ENCODE assay signal across 8 cellular contexts in the genomic region with DNA sequence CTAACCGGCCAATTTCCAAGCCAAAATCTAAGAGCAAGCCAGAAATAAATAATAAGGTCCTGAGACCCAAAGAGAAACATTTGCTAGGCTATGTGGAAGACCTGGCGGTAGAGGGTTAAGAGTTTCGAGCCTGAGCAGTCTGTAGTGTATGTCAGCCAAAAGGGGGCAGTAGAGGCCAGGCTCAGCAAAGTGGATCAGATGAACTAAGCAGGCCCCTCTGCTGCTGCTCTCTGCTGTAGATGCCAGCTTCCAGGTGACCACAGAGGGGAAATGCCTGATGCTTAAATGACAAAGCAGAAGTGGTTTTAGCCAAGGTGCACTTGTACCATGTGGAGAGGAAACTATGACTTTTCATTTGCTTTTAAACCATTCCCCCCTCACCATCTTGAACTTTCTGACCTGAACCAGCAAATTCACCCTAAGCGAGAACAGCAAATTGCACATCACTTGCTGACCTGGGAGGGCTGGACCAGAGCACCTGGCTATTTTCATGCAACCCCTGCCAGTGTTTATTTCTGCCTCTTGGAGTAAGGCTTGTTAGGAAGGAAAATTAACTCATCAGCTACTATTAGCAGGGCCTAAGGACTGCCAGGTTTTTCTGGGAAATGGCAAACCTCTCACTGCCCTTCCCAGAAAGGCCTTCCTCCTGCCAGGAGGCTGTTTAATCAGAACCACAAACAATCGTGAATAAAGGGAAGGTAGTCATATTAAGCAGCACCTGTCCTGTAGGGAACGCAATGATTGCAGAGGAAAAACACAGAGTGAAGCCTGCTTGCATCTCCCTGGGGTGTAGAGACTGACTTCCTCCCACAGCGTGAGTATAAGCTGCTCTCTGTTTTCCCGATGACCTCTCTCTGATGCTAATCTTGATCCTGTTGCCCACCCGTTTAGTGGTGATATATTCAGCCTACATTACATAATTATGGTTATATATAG.
A peak's percentile ranks its signal among the peaks of the same experiment; 100 is the strongest.
DNase-seq lines count a peak whose midpoint lies in the region; ATAC-seq and TF ChIP-seq lines count a peak whose summit lies in the region.

No MANE protein-coding gene starts in this region.

- no peaks in the 10 kb centered on the region for H3K36me3 Mint-ChIP-seq in activated naive CD8-positive, alpha-beta T cell treated with anti-CD3 and anti-CD28 coated beads for 36 hours
- H3K36me3 Mint-ChIP-seq in type B pancreatic cell = no peaks in the 10 kb centered on the region

- H3K27me3 Mint-ChIP-seq in activated naive CD8-positive, alpha-beta T cell treated with anti-CD3 and anti-CD28 coated beads for 36 hours = no peaks in the 10 kb centered on the region
- no peaks in the 10 kb centered on the region for H3K27me3 Mint-ChIP-seq in type B pancreatic cell

- no peak overlapping the region for H3K27ac ChIP-seq in iPS-20b (ENCODE audit: low read length)

- H3K4me3 ChIP-seq in iPS-20b (ENCODE audit: low read length) = no peak overlapping the region

- no peaks in the 10 kb centered on the region for H3K36me3 ChIP-seq in iPS-20b (ENCODE audit: insufficient read depth, low read depth, low read length)

- peaks cover 10% of the 10 kb centered on the region; the same call in 1 of the 2 replicates for H3K4me1 ChIP-seq in iPS-20b (ENCODE audit: insufficient read depth, low read length)

- H3K27ac Mint-ChIP-seq in activated naive CD8-positive, alpha-beta T cell treated with anti-CD3 and anti-CD28 coated beads for 36 hours = no peak overlapping the region
- H3K27ac Mint-ChIP-seq in type B pancreatic cell = no peak overlapping the region

- H3K4me3 Mint-ChIP-seq in activated naive CD8-positive, alpha-beta T cell treated with anti-CD3 and anti-CD28 coated beads for 36 hours = no peak overlapping the region
- H3K4me3 Mint-ChIP-seq in type B pancreatic cell = no peak overlapping the region

- H3K9me3 Mint-ChIP-seq in activated naive CD8-positive, alpha-beta T cell treated with anti-CD3 and anti-CD28 coated beads for 36 hours = no peaks in the 10 kb centered on the region
- no peaks in the 10 kb centered on the region for H3K9me3 Mint-ChIP-seq in type B pancreatic cell

- no peaks in the 10 kb centered on the region for H3K27me3 ChIP-seq in iPS-20b (ENCODE audit: insufficient read depth, low read length)

- DNase-seq in DMS 273 treated with DMSO at 0.1 percent for 48 hours (lab: John Stamatoyannopoulos, UW) = peak; percentile 2
- peak; percentile 35 to 37 for DNase-seq in NCI-H1930 (lab: John Stamatoyannopoulos, UW)
- peak; percentile 7 for DNase-seq in activated naive CD8-positive, alpha-beta T cell treated with anti-CD3 and anti-CD28 coated beads for 36 hours
- DNase-seq in type B pancreatic cell (ENCODE audit: extremely low spot score, unreplicated experiment) = no peak
- no peak for DNase-seq in DMS114 treated with DMSO at 0.1 percent for 48 hours (lab: John Stamatoyannopoulos, UW; ENCODE audit: unreplicated experiment)

- no peaks in the 10 kb centered on the region for H3K9me3 ChIP-seq in iPS-20b (ENCODE audit: insufficient read depth, low read depth, low read length)

- peak; percentile 96 for ATAC-seq in GM18867 (IDR thresholded peaks at IDR 0.05; ENCODE audit: unreplicated experiment)
- peak; percentile 89 for ATAC-seq in HG02970 (IDR thresholded peaks at IDR 0.05; ENCODE audit: low FRiP score, unreplicated experiment)

- peak; percentile 79 for TF ChIP-seq CTCF in type B pancreatic cell (conservative IDR thresholded peaks at IDR 0.05)

- H3K9ac ChIP-seq in iPS-20b (ENCODE audit: low read depth, low read length) = peak overlapping the region; percentile 1; the same call in 1 of the 2 replicates

- H3K4me1 Mint-ChIP-seq in activated naive CD8-positive, alpha-beta T cell treated with anti-CD3 and anti-CD28 coated beads for 36 hours = no peaks in the 10 kb centered on the region
- no peaks in the 10 kb centered on the region for H3K4me1 Mint-ChIP-seq in type B pancreatic cell (ENCODE audit: unreplicated experiment)

Comparison
In these comparisons a context has a peak if more than half of its experiments do, and no peak if none do; other contexts are left out.
1. DNase-seq: peak in DMS 273 treated with DMSO at 0.1 percent for 48 hours (single experiment), NCI-H1930 (2 of 2) and activated naive CD8-positive, alpha-beta T cell treated with anti-CD3 and anti-CD28 coated beads for 36 hours (single experiment); none in type B pancreatic cell (single experiment) and DMS114 treated with DMSO at 0.1 percent for 48 hours (single experiment).